1 cellular context compared by ENCODE assay signal in the genomic region with DNA sequence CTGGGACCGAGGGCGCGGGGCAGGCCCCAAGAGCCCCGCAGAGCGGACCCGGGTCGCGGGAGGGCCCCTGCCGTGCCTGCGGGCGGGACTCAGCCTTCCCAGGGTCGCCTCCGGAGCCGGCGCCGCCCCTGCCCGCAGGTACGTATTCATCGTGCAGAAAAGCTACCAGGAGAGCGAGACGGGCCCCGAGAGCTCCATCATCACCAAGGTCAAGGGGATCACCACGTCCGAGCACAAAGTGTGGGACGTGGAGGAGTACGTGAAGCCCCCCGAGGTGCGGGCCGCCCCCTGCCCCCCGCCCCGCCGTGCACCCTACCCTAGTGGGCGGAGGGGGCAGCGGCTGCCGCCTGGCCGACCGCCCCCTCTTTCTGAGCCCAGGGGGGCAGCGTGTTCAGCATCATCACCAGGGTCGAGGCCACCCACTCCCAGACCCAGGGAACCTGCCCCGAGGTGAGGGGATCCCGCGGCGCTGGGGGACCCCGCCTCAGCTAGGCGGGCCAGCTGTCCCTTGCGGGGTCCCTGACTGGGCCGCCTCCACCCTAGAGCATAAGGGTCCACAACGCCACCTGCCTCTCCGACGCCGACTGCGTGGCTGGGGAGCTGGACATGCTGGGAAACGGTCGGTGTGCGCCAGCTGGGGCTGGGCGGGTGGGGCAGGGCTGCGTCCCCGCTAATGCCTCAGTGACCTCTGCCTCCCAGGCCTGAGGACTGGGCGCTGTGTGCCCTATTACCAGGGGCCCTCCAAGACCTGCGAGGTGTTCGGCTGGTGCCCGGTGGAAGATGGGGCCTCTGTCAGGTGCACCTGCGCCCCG.
TF ChIP-seq lines count a peak whose summit lies in the region.

No MANE protein-coding gene starts in this region.

TF ChIP-seq in H1, 55 proteins besides CTCF, POLR2A, EP300 and RAD21:
- TF ChIP-seq, protein P1, sequence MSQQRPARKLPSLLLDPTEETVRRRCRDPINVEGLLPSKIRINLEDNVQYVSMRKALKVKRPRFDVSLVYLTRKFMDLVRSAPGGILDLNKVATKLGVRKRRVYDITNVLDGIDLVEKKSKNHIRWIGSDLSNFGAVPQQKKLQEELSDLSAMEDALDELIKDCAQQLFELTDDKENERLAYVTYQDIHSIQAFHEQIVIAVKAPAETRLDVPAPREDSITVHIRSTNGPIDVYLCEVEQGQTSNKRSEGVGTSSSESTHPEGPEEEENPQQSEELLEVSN (IDR thresholded peaks at IDR 0.05) = 0 out of 2 replicates have a peak, but pooled peaks have one; percentile 18
- no peak for TF ChIP-seq EGR1 (IDR thresholded peaks at IDR 0.05; ENCODE audit: borderline replicate concordance, low read depth, low read length)
- TF ChIP-seq, protein P2, sequence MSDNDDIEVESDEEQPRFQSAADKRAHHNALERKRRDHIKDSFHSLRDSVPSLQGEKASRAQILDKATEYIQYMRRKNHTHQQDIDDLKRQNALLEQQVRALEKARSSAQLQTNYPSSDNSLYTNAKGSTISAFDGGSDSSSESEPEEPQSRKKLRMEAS (IDR thresholded peaks at IDR 0.05) = peak; percentile 62
- TF ChIP-seq POLR2AphosphoS5 (IDR thresholded peaks at IDR 0.05; ENCODE audit: low read depth, low read length) = peak; percentile 32; the same call in 1 of the 2 replicates
